ENCODE assay signal across 8 cellular contexts in genomic region chr3:32502944-32503286, GRCh38. TPM values are rescaled to one million over a fixed set of nuclear protein-coding genes. Genes with fewer than 3 reads are reported as not detected.
DNase-seq lines count a peak whose midpoint lies in the region; ATAC-seq and TF ChIP-seq lines count a peak whose summit lies in the region.

No MANE protein-coding gene starts in this region.

- H3K36me3 Mint-ChIP-seq in activated naive CD8-positive, alpha-beta T cell treated with anti-CD3 and anti-CD28 coated beads for 36 hours, result peaks cover 3% of the 10 kb centered on the region

- no peaks in the 10 kb centered on the region for H3K9me3 Mint-ChIP-seq in activated naive CD8-positive, alpha-beta T cell treated with anti-CD3 and anti-CD28 coated beads for 36 hours

- in situ Hi-C loops in HAP-1 (cut with MboI; ENCODE audit: low sequenced_read_pairs), result loop anchor here (25.0 kb wide), 1 partner anchor 434 kb away; no protein-coding TSS in a partner anchor

- DNase-seq in AG09309 (ENCODE audit: low read depth) (no peak), HAP-1 (ENCODE audit: low spot score in 2 of 2) (no peak), lung (ENCODE audit: low spot score) (no peak), OCI-M2 (lab: John Stamatoyannopoulos, UW; ENCODE audit: unreplicated experiment) (no peak), DMS79 (lab: John Stamatoyannopoulos, UW) (no peak), T-helper 9 cell (no peak)
- no peak for DNase-seq in activated naive CD8-positive, alpha-beta T cell treated with anti-CD3 and anti-CD28 coated beads for 36 hours

- peak overlapping the region; percentile 74 to 99 for H3K27ac ChIP-seq in lung (ENCODE audit: low read depth in 1 of 2, low read length in 1 of 2)

- H3K4me1 ChIP-seq in HAP-1, result peaks cover 16% of the 10 kb centered on the region
- peaks cover 1 to 6% of the 10 kb centered on the region in 2 donors for H3K4me1 ChIP-seq in lung (ENCODE audit: control insufficient read depth in 2 of 2, insufficient read depth in 2 of 2, low read length in 2 of 2)

- H3K36me3 ChIP-seq in HAP-1 (replicated peaks), result no peaks in the 10 kb centered on the region
- H3K36me3 ChIP-seq in lung (ENCODE audit: control insufficient read depth in 2 of 2, insufficient read depth in 2 of 2, low read length in 2 of 2), result no peaks in the 10 kb centered on the region

- no peak for TF ChIP-seq CTCF in AG09309 (IDR thresholded peaks at IDR 0.05; ENCODE audit: control insufficient read depth, insufficient read depth, low read depth, low read length, missing control alignments)
- TF ChIP-seq CTCF in lung (IDR thresholded peaks at IDR 0.05; ENCODE audit: control extremely low read depth, extremely low read depth), result no peak

- peak overlapping the region; percentile 83 for H3K4me3 ChIP-seq in AG09309 (ENCODE audit: control insufficient read depth, low read depth, low read length)
- peak overlapping the region; percentile 92 for H3K4me3 ChIP-seq in HAP-1
- no peak overlapping the region for H3K4me3 ChIP-seq in lung

- H3K27me3 ChIP-seq in HAP-1 (ENCODE audit: low read depth) (no peaks in the 10 kb centered on the region), lung (ENCODE audit: control insufficient read depth, insufficient read depth) (no peaks in the 10 kb centered on the region)

- no peaks in the 10 kb centered on the region for H3K9me3 ChIP-seq in HAP-1
- H3K9me3 ChIP-seq in lung (ENCODE audit: control insufficient read depth in 2 of 2, insufficient read depth in 1 of 2, low read length in 1 of 2), result no peaks in the 10 kb centered on the region

- H3K27me3 Mint-ChIP-seq in activated naive CD8-positive, alpha-beta T cell treated with anti-CD3 and anti-CD28 coated beads for 36 hours, result no peaks in the 10 kb centered on the region

- peaks cover 26% of the 10 kb centered on the region for H3K4me1 Mint-ChIP-seq in activated naive CD8-positive, alpha-beta T cell treated with anti-CD3 and anti-CD28 coated beads for 36 hours

- H3K4me3 Mint-ChIP-seq in activated naive CD8-positive, alpha-beta T cell treated with anti-CD3 and anti-CD28 coated beads for 36 hours, result peak overlapping the region; percentile 98

- no peak for ATAC-seq in lung (ENCODE audit: insufficient read depth, low FRiP score)
- no peak for ATAC-seq in GM18520 (IDR thresholded peaks at IDR 0.05; ENCODE audit: unreplicated experiment)

- 1 to 3% methylated on average over 6 of the region's 6 CpGs for WGBS in lung, 2 donors

- peak overlapping the region; percentile 82 for H3K27ac Mint-ChIP-seq in activated naive CD8-positive, alpha-beta T cell treated with anti-CD3 and anti-CD28 coated beads for 36 hours

RNA-seq across cellular contexts. Expression of gene CMTM6, which starts 0.3 kb away (rescaled TPM):
- 10 to 100 TPM; 51.5 to 52.7 TPM for total RNA-seq in activated naive CD8-positive, alpha-beta T cell treated with anti-CD3 and anti-CD28 coated beads for 36 hours
- 10 to 100 TPM; 63.4 to 97.4 TPM for total RNA-seq in lung
- polyA plus RNA-seq in lung, result 10 to 100 TPM; 27.1 to 81.0 TPM
